Comparison of ENCODE assay signal across 8 cellular contexts in genomic region chrX:155880586-155881157, GRCh38. TPM values are rescaled to one million over a fixed set of nuclear protein-coding genes. Genes with fewer than 3 reads are reported as not detected.
DNase-seq lines count a peak whose midpoint lies in the region; ATAC-seq and TF ChIP-seq lines count a peak whose summit lies in the region.

No MANE protein-coding gene starts in this region.

- DNase-seq in CD4-positive, alpha-beta T cell, result no peak
- DNase-seq in HEK293T (ENCODE audit: extremely low spot score) (peak; percentile 12), right atrium auricular region (ENCODE audit: low spot score) (no peak), HPDE6-E6E7 (ENCODE audit: extremely low spot score) (no peak), LoVo (ENCODE audit: low spot score) (no peak), left colon (no peak)
- DNase-seq in activated CD4-positive, alpha-beta memory T cell treated with anti-CD3 and anti-CD28 coated beads for 36 hours, result no peak

- H3K9me3 ChIP-seq in CD4-positive, alpha-beta T cell (ENCODE audit: control insufficient read depth, low read length), result no peaks in the 10 kb centered on the region
- no peaks in the 10 kb centered on the region for H3K9me3 ChIP-seq in right atrium auricular region

- intact Hi-C loops in CD4-positive, alpha-beta T cell (cut with DNase I, micrococcal nuclease), result no loop called here
- intact Hi-C loops in activated CD4-positive, alpha-beta memory T cell treated with anti-CD3 and anti-CD28 coated beads for 36 hours (cut with micrococcal nuclease), result no loop called here
- intact Hi-C loops in left colon (cut with DNase I, micrococcal nuclease), result no loop called here

- H3K9me3 Mint-ChIP-seq in CD4-positive, alpha-beta T cell, result no peaks in the 10 kb centered on the region
- H3K9me3 Mint-ChIP-seq in activated CD4-positive, alpha-beta memory T cell treated with anti-CD3 and anti-CD28 coated beads for 36 hours, result peaks cover 4% of the 10 kb centered on the region

- peaks cover 0 to 7% of the 10 kb centered on the region in 2 donors for H3K4me1 ChIP-seq in right atrium auricular region

- CTCF ChIA-PET in CD4-positive, alpha-beta T cell (lab: Charles Lee), result no interaction called here
- CTCF ChIA-PET in HEK293T (lab: Yijun Ruan, JAX), result no interaction called here
- CTCF ChIA-PET in activated CD4-positive, alpha-beta memory T cell treated with anti-CD3 and anti-CD28 coated beads for 36 hours (lab: Charles Lee), result no interaction called here

- H3K4me3 ChIP-seq in right atrium auricular region, result peak overlapping the region; percentile 58 to 70
- H3K4me3 ChIP-seq in skin epidermis, result peak overlapping the region; percentile 49 to 72 (median 58)

- H3K27me3 Mint-ChIP-seq in CD4-positive, alpha-beta T cell, result peaks cover 6% of the 10 kb centered on the region
- no peaks in the 10 kb centered on the region for H3K27me3 Mint-ChIP-seq in activated CD4-positive, alpha-beta memory T cell treated with anti-CD3 and anti-CD28 coated beads for 36 hours

- peak overlapping the region; percentile 66 for H3K27ac ChIP-seq in CD4-positive, alpha-beta T cell (ENCODE audit: low read depth, low read length)
- H3K27ac ChIP-seq in right atrium auricular region, result peak overlapping the region; percentile 74
- H3K27ac ChIP-seq in skin epidermis, result peak overlapping the region in 12 of 21 experiments; percentile 16 to 87 (median 76)

- POLR2A ChIA-PET in CD4-positive, alpha-beta T cell (lab: Charles Lee), result no interaction called here
- POLR2A ChIA-PET in HEK293T (lab: Yijun Ruan, JAX), result no interaction called here
- POLR2A ChIA-PET in activated CD4-positive, alpha-beta memory T cell treated with anti-CD3 and anti-CD28 coated beads for 36 hours (lab: Charles Lee), result no interaction called here

- no peak for TF ChIP-seq CTCF in CD4-positive, alpha-beta T cell (IDR thresholded peaks at IDR 0.05)
- no peak for TF ChIP-seq CTCF in right atrium auricular region (IDR thresholded peaks at IDR 0.05)

- no peaks in the 10 kb centered on the region for H3K36me3 ChIP-seq in right atrium auricular region

- H3K4me3 Mint-ChIP-seq in CD4-positive, alpha-beta T cell, result peak overlapping the region; percentile 96
- peak overlapping the region; percentile 89 for H3K4me3 Mint-ChIP-seq in activated CD4-positive, alpha-beta memory T cell treated with anti-CD3 and anti-CD28 coated beads for 36 hours

- ATAC-seq in CD4-positive, alpha-beta T cell (ENCODE audit: poor library complexity), result peak; percentile 16
- no peak for ATAC-seq in left colon

- H3K4me1 Mint-ChIP-seq in CD4-positive, alpha-beta T cell (ENCODE audit: low read depth), result peaks cover 32% of the 10 kb centered on the region
- H3K4me1 Mint-ChIP-seq in activated CD4-positive, alpha-beta memory T cell treated with anti-CD3 and anti-CD28 coated beads for 36 hours (ENCODE audit: low read depth), result peaks cover 25% of the 10 kb centered on the region

- no peaks in the 10 kb centered on the region for H3K27me3 ChIP-seq in CD4-positive, alpha-beta T cell (ENCODE audit: control insufficient read depth, insufficient read depth, low read length)
- no peaks in the 10 kb centered on the region for H3K27me3 ChIP-seq in right atrium auricular region

- peaks cover 15% of the 10 kb centered on the region for H3K36me3 Mint-ChIP-seq in CD4-positive, alpha-beta T cell (ENCODE audit: low read depth)
- no peaks in the 10 kb centered on the region for H3K36me3 Mint-ChIP-seq in activated CD4-positive, alpha-beta memory T cell treated with anti-CD3 and anti-CD28 coated beads for 36 hours

- peak overlapping the region; percentile 96 for H3K27ac Mint-ChIP-seq in CD4-positive, alpha-beta T cell
- H3K27ac Mint-ChIP-seq in activated CD4-positive, alpha-beta memory T cell treated with anti-CD3 and anti-CD28 coated beads for 36 hours, result peak overlapping the region; percentile 85

TF ChIP-seq in HEK293T, 16 proteins besides CTCF, POLR2A, EP300 and RAD21:
- TF ChIP-seq ZNF384 (IDR thresholded peaks at IDR 0.05) (no peak), HDGF (IDR thresholded peaks at IDR 0.05; ENCODE audit: borderline replicate concordance) (no peak), FOXK2 (IDR thresholded peaks at IDR 0.05) (no peak), BHLHE40 (IDR thresholded peaks at IDR 0.05; ENCODE audit: borderline replicate concordance) (no peak), ARNT (IDR thresholded peaks at IDR 0.05) (no peak), ELF4 (IDR thresholded peaks at IDR 0.05) (no peak), LEF1 (IDR thresholded peaks at IDR 0.05; ENCODE audit: borderline replicate concordance) (no peak)

RNA-seq across cellular contexts. Expression of gene VAMP7, which starts 0.5 kb away (rescaled TPM):
- 10 to 100 TPM; 17.0 to 17.4 TPM for total RNA-seq in CD4-positive, alpha-beta T cell
- total RNA-seq in activated CD4-positive, alpha-beta memory T cell treated with anti-CD3 and anti-CD28 coated beads for 36 hours, result 10 to 100 TPM; 30.1 to 32.5 TPM
- total RNA-seq in right atrium auricular region (10 to 100 TPM; 18.2 to 19.3 TPM), left colon (10 to 100 TPM; 29.5 to 30.5 TPM)
